28 cellular contexts compared by ENCODE assay signal in the genomic region with DNA sequence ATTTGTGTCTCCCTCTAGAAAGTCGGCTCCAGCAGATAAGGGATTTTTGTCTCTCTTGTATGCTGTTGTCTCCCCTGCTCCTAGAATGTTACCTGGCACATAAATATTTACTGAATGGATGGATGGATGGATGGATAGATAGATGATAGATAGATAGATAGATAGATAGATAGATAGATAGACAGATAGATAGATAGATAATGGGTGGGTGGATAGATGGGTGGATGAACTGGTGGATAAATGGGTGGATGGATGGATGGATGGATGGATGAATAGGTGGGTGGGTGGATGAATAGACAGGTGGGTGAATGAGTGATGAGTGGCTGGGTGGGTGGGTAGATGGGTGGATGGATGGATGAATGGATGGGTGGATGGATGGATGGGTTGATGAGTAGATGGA.
DNase-seq lines count a peak whose midpoint lies in the region; ATAC-seq, FAIRE-seq and TF ChIP-seq lines count a peak whose summit lies in the region.
"Had no signal": no experiment of that assay in that cellular context is flagged by ENCODE, and none has a peak within 500 bp of the region (broad histone marks: within the 10 kb centered on the region; RNA-seq: fewer than 3 reads in every experiment).

No MANE protein-coding gene starts in this region.

- in situ Hi-C loops in IMR-90 (cut with MboI; ENCODE audit: low sequenced_read_pairs) (no loop called here), K562 (cut with MboI) (no loop called here)

- peak overlapping the region; percentile 91; the same call in 1 of the 2 replicates for H2BK120ac ChIP-seq in IMR-90 (ENCODE audit: low read depth, low read length)

- H3K4me3 ChIP-seq in IMR-90 (ENCODE audit: insufficient read depth, low read depth, low read length) (no peak overlapping the region), K562 (no peak overlapping the region), right cardiac atrium (ENCODE audit: low read length) (no peak overlapping the region), adrenal gland (no peak overlapping the region)
- H3K4me3 ChIP-seq: BLaER1, GM12878 had no signal

- no peak overlapping the region for H2BK5ac ChIP-seq in IMR-90 (ENCODE audit: low read depth, low read length, poor library complexity, severe bottlenecking)

- dilution Hi-C loops in IMR-90 (cut with HindIII; ENCODE audit: low sequenced_read_pairs, unreplicated experiment), result no loop called here

- no peaks in the 10 kb centered on the region for H3K36me3 ChIP-seq in IMR-90 (ENCODE audit: control insufficient read depth, insufficient read depth, low read length)
- no peaks in the 10 kb centered on the region for H3K36me3 ChIP-seq in K562 (ENCODE audit: control insufficient read depth, insufficient read depth, low read length)
- H3K36me3 ChIP-seq in adrenal gland (replicated peaks in 1 of 2), result no peaks in the 10 kb centered on the region
- H3K36me3 ChIP-seq: BE2C, BLaER1 had no signal

- H3K4me2 ChIP-seq in IMR-90 (ENCODE audit: low read depth, low read length), result no peak overlapping the region
- H3K4me2 ChIP-seq in K562 (ENCODE audit: insufficient read depth, low read length), result no peak overlapping the region
- H3K4me2 ChIP-seq: BLaER1 had no signal

- H2BK20ac ChIP-seq in IMR-90 (ENCODE audit: low read depth, low read length), result peak overlapping the region; percentile 69; the same call in 1 of the 2 replicates

- TF ChIP-seq POLR2A in IMR-90 (IDR thresholded peaks at IDR 0.05; ENCODE audit: low read depth, low read length) (no peak), K562 (conservative IDR thresholded peaks at IDR 0.05) (no peak), adrenal gland (IDR thresholded peaks at IDR 0.05) (no peak)

- H3K27ac Mint-ChIP-seq in endothelial cell (ENCODE audit: unreplicated experiment), result no peak overlapping the region
- H3K27ac Mint-ChIP-seq: CD14-positive monocyte; CD4-positive, alpha-beta memory T cell; CD8-positive, alpha-beta memory T cell had no signal

- peaks cover 0 to 36% of the 10 kb centered on the region in 2 experiments; a peak in 2 of 4 replicates for H3K79me1 ChIP-seq in IMR-90 (ENCODE audit: low read depth in 1 of 2, low read length in 2 of 2)

- H3K9me3 ChIP-seq in IMR-90 (ENCODE audit: control insufficient read depth, insufficient read depth, low read length) (no peaks in the 10 kb centered on the region), K562 (replicated peaks; ENCODE audit: control insufficient read depth, insufficient read depth, low read depth, low read length) (no peaks in the 10 kb centered on the region), right cardiac atrium (ENCODE audit: control insufficient read depth, low read length) (no peaks in the 10 kb centered on the region), adrenal gland (replicated peaks in 1 of 3) (no peaks in the 10 kb centered on the region)
- H3K9me3 ChIP-seq: BE2C, BLaER1 had no signal

- FAIRE-seq in K562 (lab: Jason Lieb, UNC), result no peak
- FAIRE-seq: A204.1, GM12878, GM12892, GM18507 had no signal

- H3K9me1 ChIP-seq in IMR-90 (ENCODE audit: insufficient read depth, low read length) (peaks cover 42% of the 10 kb centered on the region), K562 (ENCODE audit: control insufficient read depth, insufficient read depth, low read length) (peaks cover 6% of the 10 kb centered on the region)

- no peak for TF ChIP-seq RAD21 in IMR-90 (IDR thresholded peaks at IDR 0.05; ENCODE audit: low read length)
- no peak for TF ChIP-seq RAD21 in K562 (CRISPR knock-in tag; conservative IDR thresholded peaks at IDR 0.05 in 1 of 2, IDR thresholded peaks at IDR 0.05 in 1 of 2)

- H3K18ac ChIP-seq in IMR-90 (ENCODE audit: low read depth, low read length), result no peak overlapping the region

- TF ChIP-seq EP300 in K562 (IDR thresholded peaks at IDR 0.05; ENCODE audit: low read length), result no peak

- H3K4me1 ChIP-seq in IMR-90 (ENCODE audit: control insufficient read depth, insufficient read depth, low read length) (peaks cover 21% of the 10 kb centered on the region), K562 (replicated peaks in 1 of 2; ENCODE audit: control insufficient read depth in 2 of 2, insufficient read depth in 2 of 2, low read length in 2 of 2) (peaks cover 3 to 11% of the 10 kb centered on the region in 2 experiments; a peak in 3 of 5 replicates), right cardiac atrium (ENCODE audit: control insufficient read depth, insufficient read depth, low read length) (no peaks in the 10 kb centered on the region), adrenal gland (replicated peaks in 1 of 2) (no peaks in the 10 kb centered on the region)
- H3K4me1 ChIP-seq: BE2C had no signal

- H3K56ac ChIP-seq in IMR-90 (ENCODE audit: extremely low read depth, insufficient read depth, low read length), result no peak overlapping the region

- H3K4ac ChIP-seq in IMR-90 (ENCODE audit: low read depth, low read length), result peak overlapping the region; percentile 63; the same call in 1 of the 2 replicates

- H3K27me3 Mint-ChIP-seq in endothelial cell (ENCODE audit: unreplicated experiment), result peaks cover 4% of the 10 kb centered on the region

- peak overlapping the region; percentile 29 for H3K4me3 Mint-ChIP-seq in endothelial cell (ENCODE audit: unreplicated experiment)
- H3K4me3 Mint-ChIP-seq: CD14-positive monocyte; CD4-positive, alpha-beta memory T cell; CD4-positive, CD25-positive, alpha-beta regulatory T cell; CD8-positive, alpha-beta memory T cell had no signal

- intact Hi-C loops in IMR-90 (cut with micrococcal nuclease) (no loop called here), K562 (cut with micrococcal nuclease) (no loop called here), right cardiac atrium (cut with DNase I) (no loop called here), adrenal gland (cut with DNase I) (no loop called here)

- no peak for ATAC-seq in IMR-90 (ENCODE audit: low read depth)
- ATAC-seq in K562, result no peak
- no peak for ATAC-seq in right cardiac atrium
- ATAC-seq in left lobe of liver, result no peak
- ATAC-seq: GM12878 had no signal

- no peak overlapping the region for H4K5ac ChIP-seq in IMR-90 (ENCODE audit: low read depth, low read length)

- H3K36me3 Mint-ChIP-seq in endothelial cell (ENCODE audit: low read depth, unreplicated experiment), result no peaks in the 10 kb centered on the region
- H3K36me3 Mint-ChIP-seq: CD14-positive monocyte had no signal

- BruUV-seq in IMR-90 (replicated peaks; lab: Mats Ljungman, UMichigan) (no TSS peak), K562 (replicated peaks; lab: Mats Ljungman, UMichigan) (no TSS peak)

- no peak for TF ChIP-seq CTCF in IMR-90 (conservative IDR thresholded peaks at IDR 0.05; ENCODE audit: low read depth, low read length)
- no peak for TF ChIP-seq CTCF in K562 (IDR thresholded peaks at IDR 0.05 in 2 of 3, conservative IDR thresholded peaks at IDR 0.05 in 1 of 3; ENCODE audit: insufficient read depth in 2 of 3, low read depth in 1 of 3, low read length in 3 of 3)
- TF ChIP-seq CTCF in endothelial cell (IDR thresholded peaks at IDR 0.05; ENCODE audit: unreplicated experiment), result no peak
- TF ChIP-seq CTCF in RWPE1 (conservative IDR thresholded peaks at IDR 0.05; ENCODE audit: low read depth), result no peak
- no peak for TF ChIP-seq CTCF in adrenal gland (IDR thresholded peaks at IDR 0.05)

- no CpG with 5 or more reads among the region's 1 CpG for WGBS in IMR-90 (ENCODE audit: extremely low coverage in 2 of 2, insufficient read length in 1 of 2), 2 experiments
- WGBS in K562 (ENCODE audit: insufficient coverage, low coverage, missing lambda C conversion rate), result 10% methylated on average over 1 of the region's 1 CpG
- 60% methylated on average over 1 of the region's 1 CpG for WGBS in right cardiac atrium
- WGBS in adrenal gland, 4 donors, result 64 to 79% (median 74%) methylated on average over 1 of the region's 1 CpG

- 0 out of 2 replicates have a peak overlapping the region, but pooled peaks have one; percentile 4 for H3K23ac ChIP-seq in IMR-90 (ENCODE audit: low read depth, low read length)

- peak overlapping the region; percentile 41; the same call in 1 of the 2 replicates for H4K91ac ChIP-seq in IMR-90 (ENCODE audit: insufficient read depth, low read depth, low read length)

- H4K8ac ChIP-seq in IMR-90 (ENCODE audit: low read depth in 2 of 2, low read length in 2 of 2), result 0 out of 4 replicates have a peak overlapping the region, but pooled peaks of 1 of the 2 experiments have one; percentile 42

- H3K27ac ChIP-seq in IMR-90 (ENCODE audit: insufficient read depth, low read length), result no peak overlapping the region
- no peak overlapping the region for H3K27ac ChIP-seq in K562 (ENCODE audit: extremely low read depth, low read depth, low read length)
- no peak overlapping the region for H3K27ac ChIP-seq in right cardiac atrium (ENCODE audit: low read length)
- H3K27ac ChIP-seq in RWPE1, result no peak overlapping the region
- H3K27ac ChIP-seq in adrenal gland, result no peak overlapping the region
- H3K27ac ChIP-seq: BLaER1 had no signal

- H2AFZ ChIP-seq in IMR-90 (replicated peaks; ENCODE audit: low read length, poor library complexity), result no peak overlapping the region
- no peak overlapping the region for H2AFZ ChIP-seq in K562 (ENCODE audit: low read depth, low read length)

- no peak overlapping the region for H2AK9ac ChIP-seq in IMR-90 (replicated peaks; ENCODE audit: low read depth, low read length, poor library complexity)

- H3K27me3 ChIP-seq in IMR-90 (ENCODE audit: control insufficient read depth, insufficient read depth, low read length) (no peaks in the 10 kb centered on the region), K562 (ENCODE audit: control insufficient read depth in 2 of 2, insufficient read depth in 2 of 2, low read length in 2 of 2) (peaks cover 5 to 15% of the 10 kb centered on the region in 2 experiments; a peak in 4 of 5 replicates), right cardiac atrium (ENCODE audit: control insufficient read depth, insufficient read depth) (no peaks in the 10 kb centered on the region), adrenal gland (no peaks in the 10 kb centered on the region)
- H3K27me3 ChIP-seq: BE2C, BLaER1 had no signal

- H3K9ac ChIP-seq in IMR-90 (ENCODE audit: low read depth, low read length) (no peak overlapping the region), K562 (ENCODE audit: insufficient read depth in 1 of 2, low read depth in 2 of 2, low read length in 2 of 2) (no peak overlapping the region)
- H3K9ac ChIP-seq: BLaER1 had no signal

- no peaks in the 10 kb centered on the region for H3K79me2 ChIP-seq in K562 (ENCODE audit: control insufficient read depth, insufficient read depth, low read length)

- CTCF ChIA-PET in IMR-90 (lab: Yijun Ruan, JAX) (no interaction called here), K562 (lab: Yijun Ruan, JAX; ENCODE audit: low intra/inter-chr PET ratio) (no interaction called here), RWPE1 (lab: Yijun Ruan, JAX) (no interaction called here)

- POLR2A ChIA-PET in IMR-90 (lab: Charles Lee; ENCODE audit: unreplicated experiment) (no interaction called here), K562 (lab: Yijun Ruan, JAX) (no interaction called here), RWPE1 (lab: Yijun Ruan, JAX; ENCODE audit: low non-redundant PET) (no interaction called here)

- H4K20me1 ChIP-seq in IMR-90 (ENCODE audit: insufficient read depth, low read length) (no peaks in the 10 kb centered on the region), K562 (replicated peaks; ENCODE audit: control insufficient read depth, insufficient read depth, low read length) (no peaks in the 10 kb centered on the region)
- H4K20me1 ChIP-seq: BLaER1 had no signal

- H2BK15ac ChIP-seq in IMR-90 (ENCODE audit: low read depth, low read length), result peak overlapping the region; percentile 87; the same call in 2 of the 3 replicates

- H3K9me3 Mint-ChIP-seq in endothelial cell (ENCODE audit: unreplicated experiment), result no peaks in the 10 kb centered on the region
- H3K9me3 Mint-ChIP-seq: CD4-positive, alpha-beta memory T cell; CD8-positive, alpha-beta memory T cell had no signal

- peak overlapping the region; percentile 88; the same call in 1 of the 2 replicates for H2AK5ac ChIP-seq in IMR-90 (ENCODE audit: low read depth, low read length)

- H3K14ac ChIP-seq in IMR-90 (replicated peaks; ENCODE audit: low read depth, low read length), result peak overlapping the region; percentile 64; the same call in 1 of the 2 replicates

- DNase-seq in IMR-90 (no peak), K562 (ENCODE audit: extremely low read depth in 1 of 4, low spot score in 3 of 4) (no peak), endothelial cell (ENCODE audit: low spot score) (no peak), right cardiac atrium (no peak), RWPE1 (ENCODE audit: low spot score) (no peak), adrenal gland (no peak), left lobe of liver (ENCODE audit: low spot score) (no peak)
- DNase-seq: 8988T; ACHN; BE2C; C1 segment of cervical spinal cord; CD4-positive, alpha-beta memory T cell; CD4-positive, CD25-positive, alpha-beta regulatory T cell; CD8-positive, alpha-beta memory T cell; COR-L47; DMS 273 treated with DMSO at 0.1 percent for 48 hours; DMS153; DMS53; DMS79; DND-41; EL; GDM1 had no signal

- no peaks in the 10 kb centered on the region for H3K4me1 Mint-ChIP-seq in endothelial cell (ENCODE audit: unreplicated experiment)
- H3K4me1 Mint-ChIP-seq: CD14-positive monocyte; CD4-positive, alpha-beta memory T cell; CD4-positive, CD25-positive, alpha-beta regulatory T cell had no signal
